Comparison of ENCODE assay signal across 10 cellular contexts in the genomic region with DNA sequence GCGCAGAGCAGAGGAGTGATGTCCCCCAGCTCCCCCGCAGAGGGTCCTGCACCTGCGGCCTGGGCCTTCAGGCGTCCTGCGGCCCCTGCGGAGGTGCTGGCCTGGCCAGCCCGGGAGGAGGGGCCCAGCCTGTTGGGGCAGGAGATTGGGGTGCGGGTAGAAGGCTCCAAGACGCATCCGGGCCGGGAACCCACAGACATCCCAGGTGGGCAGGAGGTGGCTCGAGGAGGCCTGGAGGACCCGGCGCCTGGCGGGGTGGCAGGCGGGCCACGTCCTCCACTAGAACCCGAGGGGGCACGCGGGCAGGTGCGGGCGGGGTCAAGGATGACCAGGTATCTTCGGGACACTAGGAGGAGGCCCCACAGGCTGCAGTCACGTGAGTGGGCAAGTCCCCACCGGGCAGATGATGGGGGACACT. TPM values are rescaled to one million over a fixed set of nuclear protein-coding genes. Genes with fewer than 3 reads are reported as not detected.
DNase-seq lines count a peak whose midpoint lies in the region; ATAC-seq and TF ChIP-seq lines count a peak whose summit lies in the region.
"Had no signal": no experiment of that assay in that cellular context is flagged by ENCODE, and none has a peak within 500 bp of the region (broad histone marks: within the 10 kb centered on the region; RNA-seq: fewer than 3 reads in every experiment).

No MANE protein-coding gene starts in this region.

- DNase-seq in left ventricle myocardium inferior, result no peak
- no peak for DNase-seq in Right ventricle myocardium inferior (ENCODE audit: missing footprints)
- no peak for DNase-seq in MCF 10A (ENCODE audit: unreplicated experiment)
- DNase-seq in vagina (ENCODE audit: extremely low spot score in 2 of 2), result no peak
- DNase-seq in SIG-M5 treated with dmso at 0.1 percent for 504 hours (lab: John Stamatoyannopoulos, UW; ENCODE audit: unreplicated experiment), result no peak
- no peak for DNase-seq in retina
- DNase-seq: activated CD8-positive, alpha-beta memory T cell treated with anti-CD3 and anti-CD28 coated beads for 24 hours; NCI-H2171 treated with DMSO at 0.1 percent for 48 hours had no signal

- H3K27ac ChIP-seq in left ventricle myocardium inferior (replicated peaks) (peak overlapping the region; percentile 83), muscle layer of duodenum (ENCODE audit: low read length) (peak overlapping the region; percentile 63), vagina (peak overlapping the region; percentile 74)

- H3K36me3 ChIP-seq in left ventricle myocardium inferior (no peaks in the 10 kb centered on the region), muscle layer of duodenum (ENCODE audit: control insufficient read depth in 1 of 2, insufficient read depth in 2 of 2, low read length in 2 of 2) (no peaks in the 10 kb centered on the region), vagina (no peaks in the 10 kb centered on the region)

- H3K36me3 Mint-ChIP-seq in MCF 10A (ENCODE audit: insufficient read depth, unreplicated experiment), result peaks cover 6% of the 10 kb centered on the region

- TF ChIP-seq CTCF in left ventricle myocardium inferior (IDR thresholded peaks at IDR 0.05; ENCODE audit: borderline replicate concordance) (no peak), MCF 10A (IDR thresholded peaks at IDR 0.05; ENCODE audit: unreplicated experiment) (no peak), vagina (IDR thresholded peaks at IDR 0.05) (no peak)

- POLR2A ChIA-PET in MCF 10A (lab: Yijun Ruan, JAX), result interaction anchor here (0.5 to 4.7 kb wide), 14 partner anchors 36 to 194 kb away, joined by 3 to 88 read pairs (median 7); a partner anchor contains a TSS

- H3K27me3 ChIP-seq in left ventricle myocardium inferior (ENCODE audit: low read depth) (peaks cover 45% of the 10 kb centered on the region), muscle layer of duodenum (ENCODE audit: low read depth, low read length) (no peaks in the 10 kb centered on the region), vagina (no peaks in the 10 kb centered on the region)

- ATAC-seq in Right ventricle myocardium inferior, result no peak
- ATAC-seq in HG03432 (IDR thresholded peaks at IDR 0.05; ENCODE audit: unreplicated experiment), result no peak

- intact Hi-C loops in left ventricle myocardium inferior (cut with micrococcal nuclease), result no loop called here
- intact Hi-C loops in Right ventricle myocardium inferior (cut with DNase I), result no loop called here
- intact Hi-C loops in MCF 10A (cut with micrococcal nuclease), result no loop called here
- intact Hi-C loops in vagina (cut with DNase I), result no loop called here

- H3K4me1 ChIP-seq in left ventricle myocardium inferior (peaks cover 65% of the 10 kb centered on the region), muscle layer of duodenum (ENCODE audit: control insufficient read depth in 1 of 2, insufficient read depth in 2 of 2, low read length in 2 of 2) (peaks cover 0 to 46% of the 10 kb centered on the region in 2 donors), vagina (peaks cover 59% of the 10 kb centered on the region)

- BruUV-seq in MCF 10A (replicated peaks; lab: Mats Ljungman, UMichigan), result no TSS peak

- no peak for TF ChIP-seq POLR2A in vagina (IDR thresholded peaks at IDR 0.05)

- no peaks in the 10 kb centered on the region for H3K27me3 Mint-ChIP-seq in MCF 10A (ENCODE audit: insufficient read depth, unreplicated experiment)

- peak overlapping the region; percentile 68 for H3K4me3 Mint-ChIP-seq in MCF 10A (ENCODE audit: unreplicated experiment)

- no peak overlapping the region for H3K27ac Mint-ChIP-seq in MCF 10A (ENCODE audit: low read depth, unreplicated experiment)

- H3K4me1 Mint-ChIP-seq in MCF 10A (ENCODE audit: insufficient read depth, unreplicated experiment), result peaks cover 27% of the 10 kb centered on the region

- H3K9me3 Mint-ChIP-seq in MCF 10A (ENCODE audit: unreplicated experiment), result no peaks in the 10 kb centered on the region

- CTCF ChIA-PET in MCF 10A (lab: Yijun Ruan, JAX), result no interaction called here

- peak overlapping the region; percentile 70 for H3K4me3 ChIP-seq in left ventricle myocardium inferior
- H3K4me3 ChIP-seq in muscle layer of duodenum (ENCODE audit: low read depth in 1 of 2, low read length in 2 of 2), result peak overlapping the region; percentile 72 to 77
- peak overlapping the region; percentile 65 to 80 for H3K4me3 ChIP-seq in vagina

- H3K9me3 ChIP-seq in left ventricle myocardium inferior (replicated peaks) (no peaks in the 10 kb centered on the region), muscle layer of duodenum (ENCODE audit: control insufficient read depth in 1 of 2, low read length in 2 of 2) (no peaks in the 10 kb centered on the region), vagina (no peaks in the 10 kb centered on the region)

RNA-seq across cellular contexts. Expression of a gene that starts 0.6 kb away (rescaled TPM):
- total RNA-seq in left ventricle myocardium inferior, result 3.9 TPM
- 4.9 TPM for total RNA-seq in Right ventricle myocardium inferior
- 7.5 and 13.4 TPM in 2 replicates for total RNA-seq in MCF 10A (2022)
- 37.1 TPM for total RNA-seq in vagina

RNA-seq across cellular contexts. Expression of a gene that starts 16.8 kb away (rescaled TPM):
- total RNA-seq in left ventricle myocardium inferior, result 0.47 TPM
- 0.73 TPM for total RNA-seq in Right ventricle myocardium inferior
- 0.63 and 0.71 TPM in 2 replicates for total RNA-seq in MCF 10A (2022)
- total RNA-seq in vagina, result 5.2 TPM

RNA-seq across cellular contexts. Expression of a gene that starts 24.8 kb away (rescaled TPM):
- total RNA-seq in left ventricle myocardium inferior (not detected), Right ventricle myocardium inferior (not detected), MCF 10A (2022) (not detected in 2 replicates), vagina (not detected)

RNA-seq across cellular contexts. Expression of a gene that starts 37.4 kb away (rescaled TPM):
- 1.4 TPM for total RNA-seq in left ventricle myocardium inferior
- total RNA-seq in Right ventricle myocardium inferior, result 0.76 TPM
- total RNA-seq in MCF 10A (2022), result not detected in 2 replicates
- not detected for total RNA-seq in vagina
